16 cellular contexts compared by ENCODE assay signal in the genomic region with DNA sequence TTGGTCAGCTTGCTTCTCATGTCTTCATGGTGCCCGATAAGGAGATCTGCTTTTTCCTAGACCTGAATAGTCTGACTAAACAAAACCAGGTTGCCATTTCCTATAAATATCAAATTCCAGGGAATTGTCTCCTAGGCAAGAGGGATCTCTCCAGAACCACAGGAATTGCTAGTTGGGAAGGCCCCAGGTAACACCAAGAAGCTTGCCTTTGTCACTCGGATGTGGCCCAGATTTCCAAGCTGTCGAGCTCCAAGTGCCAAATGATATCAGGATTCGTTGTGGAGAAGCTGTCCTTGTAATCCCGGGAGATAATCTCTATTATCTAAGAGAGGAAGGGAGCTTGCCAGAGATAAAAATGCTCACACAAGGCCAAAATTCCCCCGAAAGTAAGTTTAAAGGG.
DNase-seq lines count a peak whose midpoint lies in the region; ATAC-seq lines count a peak whose summit lies in the region.
"Had no signal": no experiment of that assay in that cellular context is flagged by ENCODE, and none has a peak within 500 bp of the region (broad histone marks: within the 10 kb centered on the region; RNA-seq: fewer than 3 reads in every experiment).

No MANE protein-coding gene starts in this region.

- H3K27me3 Mint-ChIP-seq in T-helper 17 cell = no peaks in the 10 kb centered on the region
- H3K27me3 Mint-ChIP-seq: CD4-positive, CD25-positive, alpha-beta regulatory T cell had no signal

- DNase-seq in DMS 273 (lab: John Stamatoyannopoulos, UW; ENCODE audit: unreplicated experiment) (peak; percentile 32), DMS 273 treated with DMSO at 0.1 percent for 48 hours (lab: John Stamatoyannopoulos, UW) (no peak), NCI-H2171 treated with DMSO at 0.1 percent for 48 hours (lab: John Stamatoyannopoulos, UW) (peak; percentile 59), astrocyte of the hippocampus (ENCODE audit: low read depth, low spot score) (peak; percentile 67), NCI-H524 treated with DMSO at 0.1 percent for 48 hours (lab: John Stamatoyannopoulos, UW) (no peak), T-helper 17 cell (no peak)
- DNase-seq: BE2C; CD4-positive, CD25-positive, alpha-beta regulatory T cell; COR-L47; GOT3; NCI-H1105 treated with DMSO at 0.1 percent for 48 hours; NCI-H1694 treated with DMSO at 0.1 percent for 48 hours; NCI-H748 treated with DMSO at 0.1 percent for 48 hours had no signal

- H3K4me1 Mint-ChIP-seq in T-helper 17 cell = no peaks in the 10 kb centered on the region
- H3K4me1 Mint-ChIP-seq: CD4-positive, CD25-positive, alpha-beta regulatory T cell had no signal

- H3K27ac Mint-ChIP-seq in T-helper 17 cell = no peak overlapping the region

- no peaks in the 10 kb centered on the region for H3K36me3 Mint-ChIP-seq in T-helper 17 cell (ENCODE audit: low read depth)
- H3K36me3 Mint-ChIP-seq: CD4-positive, CD25-positive, alpha-beta regulatory T cell had no signal

- H3K4me3 Mint-ChIP-seq in T-helper 17 cell = no peak overlapping the region
- H3K4me3 Mint-ChIP-seq: CD4-positive, CD25-positive, alpha-beta regulatory T cell had no signal

- ATAC-seq in GM18858 (IDR thresholded peaks at IDR 0.05; ENCODE audit: unreplicated experiment) (no peak), HG03097 (IDR thresholded peaks at IDR 0.05; ENCODE audit: low FRiP score, unreplicated experiment) (no peak), T-helper 17 cell (no peak)
- ATAC-seq: K562 had no signal

- H3K9me3 ChIP-seq in T-helper 17 cell (ENCODE audit: control insufficient read depth, low read length, poor library complexity, severe bottlenecking) = no peaks in the 10 kb centered on the region
- H3K9me3 ChIP-seq: BE2C had no signal

Comparison
In these comparisons a context has a peak if more than half of its experiments do, and no peak if none do; other contexts are left out.
1. DNase-seq: peak in DMS 273 (single experiment), NCI-H2171 treated with DMSO at 0.1 percent for 48 hours (single experiment) and astrocyte of the hippocampus (single experiment); none in DMS 273 treated with DMSO at 0.1 percent for 48 hours (single experiment), NCI-H524 treated with DMSO at 0.1 percent for 48 hours (single experiment) and T-helper 17 cell (0 of 3).